Comparison of ENCODE assay signal across 17 cellular contexts in genomic region chr7:135406908-135407307, GRCh38.
DNase-seq lines count a peak whose midpoint lies in the region; ATAC-seq lines count a peak whose summit lies in the region.
"Had no signal": no experiment of that assay in that cellular context is flagged by ENCODE, and none has a peak within 500 bp of the region (broad histone marks: within the 10 kb centered on the region; RNA-seq: fewer than 3 reads in every experiment).

No MANE protein-coding gene starts in this region.

- no peak for DNase-seq in activated naive CD8-positive, alpha-beta T cell treated with anti-CD3 and anti-CD28 coated beads, Interleukin-2, amount 50 U/mL, for 24 hours
- no peak for DNase-seq in activated naive CD8-positive, alpha-beta T cell treated with anti-CD3 and anti-CD28 coated beads for 36 hours
- DNase-seq in HT1080 (ENCODE audit: low read depth) (peak; percentile 10), HUDEP-2 (lab: John Stamatoyannopoulos, UW; ENCODE audit: unreplicated experiment in 76 of 76) (no peak)
- DNase-seq: BE2C; C1 segment of cervical spinal cord; Caco-2; CD4-positive, alpha-beta T cell; DMS79 treated with DMSO at 0.1 percent for 48 hours; GF-D8; GOT3; H7; KG1 had no signal

- H3K9me3 Mint-ChIP-seq in activated naive CD8-positive, alpha-beta T cell treated with anti-CD3 and anti-CD28 coated beads, Interleukin-2, amount 50 U/mL, for 24 hours = no peaks in the 10 kb centered on the region
- no peaks in the 10 kb centered on the region for H3K9me3 Mint-ChIP-seq in activated naive CD8-positive, alpha-beta T cell treated with anti-CD3 and anti-CD28 coated beads for 36 hours
- H3K9me3 Mint-ChIP-seq in activated T-helper 17 cell treated with anti-CD3 and anti-CD28 coated beads, Interleukin-2, amount 50 U/mL, for 72 hours = no peaks in the 10 kb centered on the region
- H3K9me3 Mint-ChIP-seq: CD4-positive, alpha-beta T cell had no signal

- peak; percentile 54 for ATAC-seq in activated naive CD8-positive, alpha-beta T cell treated with anti-CD3 and anti-CD28 coated beads, Interleukin-2, amount 50 U/mL, for 24 hours
- peak; percentile 31 for ATAC-seq in activated T-helper 17 cell treated with anti-CD3 and anti-CD28 coated beads, Interleukin-2, amount 50 U/mL, for 72 hours (replicated peaks)
- no peak for ATAC-seq in HG03159 (IDR thresholded peaks at IDR 0.05; ENCODE audit: unreplicated experiment)
- ATAC-seq: HCT116, HepG2 had no signal

- no peaks in the 10 kb centered on the region for H3K27me3 Mint-ChIP-seq in activated naive CD8-positive, alpha-beta T cell treated with anti-CD3 and anti-CD28 coated beads, Interleukin-2, amount 50 U/mL, for 24 hours
- no peaks in the 10 kb centered on the region for H3K27me3 Mint-ChIP-seq in activated naive CD8-positive, alpha-beta T cell treated with anti-CD3 and anti-CD28 coated beads for 36 hours
- H3K27me3 Mint-ChIP-seq in activated T-helper 17 cell treated with anti-CD3 and anti-CD28 coated beads, Interleukin-2, amount 50 U/mL, for 72 hours = no peaks in the 10 kb centered on the region
- H3K27me3 Mint-ChIP-seq: CD4-positive, alpha-beta T cell had no signal

- no peak overlapping the region for H3K27ac Mint-ChIP-seq in activated naive CD8-positive, alpha-beta T cell treated with anti-CD3 and anti-CD28 coated beads, Interleukin-2, amount 50 U/mL, for 24 hours
- no peak overlapping the region for H3K27ac Mint-ChIP-seq in activated naive CD8-positive, alpha-beta T cell treated with anti-CD3 and anti-CD28 coated beads for 36 hours
- peak overlapping the region; percentile 13 for H3K27ac Mint-ChIP-seq in activated T-helper 17 cell treated with anti-CD3 and anti-CD28 coated beads, Interleukin-2, amount 50 U/mL, for 72 hours
- H3K27ac Mint-ChIP-seq: CD4-positive, alpha-beta T cell had no signal

- peaks cover 24% of the 10 kb centered on the region for H3K36me3 Mint-ChIP-seq in activated naive CD8-positive, alpha-beta T cell treated with anti-CD3 and anti-CD28 coated beads, Interleukin-2, amount 50 U/mL, for 24 hours (ENCODE audit: low read depth)
- H3K36me3 Mint-ChIP-seq in activated naive CD8-positive, alpha-beta T cell treated with anti-CD3 and anti-CD28 coated beads for 36 hours = peaks cover 14% of the 10 kb centered on the region
- H3K36me3 Mint-ChIP-seq in activated T-helper 17 cell treated with anti-CD3 and anti-CD28 coated beads, Interleukin-2, amount 50 U/mL, for 72 hours (ENCODE audit: low read depth) = peaks cover 50% of the 10 kb centered on the region

- H3K4me3 Mint-ChIP-seq in activated naive CD8-positive, alpha-beta T cell treated with anti-CD3 and anti-CD28 coated beads, Interleukin-2, amount 50 U/mL, for 24 hours = no peak overlapping the region
- no peak overlapping the region for H3K4me3 Mint-ChIP-seq in activated naive CD8-positive, alpha-beta T cell treated with anti-CD3 and anti-CD28 coated beads for 36 hours
- H3K4me3 Mint-ChIP-seq in activated T-helper 17 cell treated with anti-CD3 and anti-CD28 coated beads, Interleukin-2, amount 50 U/mL, for 72 hours = no peak overlapping the region
- H3K4me3 Mint-ChIP-seq: CD4-positive, alpha-beta T cell had no signal

- H3K4me1 Mint-ChIP-seq in activated naive CD8-positive, alpha-beta T cell treated with anti-CD3 and anti-CD28 coated beads, Interleukin-2, amount 50 U/mL, for 24 hours = peaks cover 14% of the 10 kb centered on the region
- H3K4me1 Mint-ChIP-seq in activated naive CD8-positive, alpha-beta T cell treated with anti-CD3 and anti-CD28 coated beads for 36 hours = peaks cover 8% of the 10 kb centered on the region
- H3K4me1 Mint-ChIP-seq in activated T-helper 17 cell treated with anti-CD3 and anti-CD28 coated beads, Interleukin-2, amount 50 U/mL, for 72 hours = no peaks in the 10 kb centered on the region
